29 cellular contexts compared by ENCODE assay signal in genomic region chr19:49343127-49343526, GRCh38. TPM values are rescaled to one million over a fixed set of nuclear protein-coding genes. Genes with fewer than 3 reads are reported as not detected.
A peak's percentile ranks its signal among the peaks of the same experiment; 100 is the strongest.
DNase-seq lines count a peak whose midpoint lies in the region; ATAC-seq and TF ChIP-seq lines count a peak whose summit lies in the region.
"Had no signal": no experiment of that assay in that cellular context is flagged by ENCODE, and none has a peak within 500 bp of the region (broad histone marks: within the 10 kb centered on the region; RNA-seq: fewer than 3 reads in every experiment).

No MANE protein-coding gene starts in this region.

- H3K9me3 ChIP-seq in OCI-LY3 (ENCODE audit: insufficient read depth, low read length) (no peaks in the 10 kb centered on the region), left lung (no peaks in the 10 kb centered on the region), transverse colon (no peaks in the 10 kb centered on the region), gastroesophageal sphincter (no peaks in the 10 kb centered on the region)
- H3K9me3 ChIP-seq: BE2C had no signal

- H3K27ac ChIP-seq in OCI-LY3 (ENCODE audit: low read length) (peak overlapping the region; percentile 42), left lung (no peak overlapping the region), transverse colon (no peak overlapping the region), gastroesophageal sphincter (no peak overlapping the region)
- H3K27ac ChIP-seq: cardiac muscle cell, dorsolateral prefrontal cortex, hepatocyte, skin epidermis had no signal

- TF ChIP-seq POLR2A in transverse colon (IDR thresholded peaks at IDR 0.05) (no peak), gastroesophageal sphincter (IDR thresholded peaks at IDR 0.05) (no peak)

- peak; percentile 14 for DNase-seq in activated effector memory CD4-positive, alpha-beta T cell treated with anti-CD3 and anti-CD28 coated beads, Interleukin-2, amount 50 U/mL, for 16 hours
- DNase-seq in activated effector memory CD4-positive, alpha-beta T cell treated with Interleukin-2 at 50 U/mL for 16 hours = no peak
- DNase-seq in left lung (peak; percentile 19 to 42), transverse colon (peak; percentile 4), KG1 (lab: John Stamatoyannopoulos, UW) (no peak), DMS53 treated with DMSO at 0.1 percent for 48 hours (lab: John Stamatoyannopoulos, UW; ENCODE audit: unreplicated experiment) (no peak)
- DNase-seq: activated CD4-positive, alpha-beta memory T cell treated with anti-CD3 and anti-CD28 coated beads for 36 hours; activated T-cell treated with anti-CD3 and anti-CD28 coated beads for 4 hours; BE2C; Calu3; left ventricle myocardium superior; NCI-H1694 treated with DMSO at 0.1 percent for 48 hours; stimulated activated CD4-positive, alpha-beta T cell treated with anti-CD3 and anti-CD28 coated beads, Interleukin-2, amount 100 ng/mL, for 48 hours; stimulated activated naive CD4-positive, alpha-beta T cell; T-helper 9 cell had no signal

- no peak for TF ChIP-seq EP300 in transverse colon (IDR thresholded peaks at IDR 0.05; ENCODE audit: low read depth)
- no peak for TF ChIP-seq EP300 in gastroesophageal sphincter (IDR thresholded peaks at IDR 0.05)

- in situ Hi-C loops in transverse colon (cut with MboI; ENCODE audit: low pct_ligation_motif_present in 1 of 4, low pct_unique_long_range_greater_than_20kb in 1 of 4, low sequenced_read_pairs in 3 of 4) = no loop called here

- intact Hi-C loops in left lung (cut with DNase I) (no loop called here), transverse colon (cut with DNase I; ENCODE audit: low total_unique reads) (no loop called here)

- peaks cover 36% of the 10 kb centered on the region for H3K36me3 ChIP-seq in OCI-LY3 (replicated peaks; ENCODE audit: low read depth, low read length)
- H3K36me3 ChIP-seq in left lung = peaks cover 0 to 94% of the 10 kb centered on the region in 2 donors
- H3K36me3 ChIP-seq in transverse colon = peaks cover 0 to 4% (median 0%) of the 10 kb centered on the region in 4 donors
- peaks cover 0 to 75% of the 10 kb centered on the region in 2 donors for H3K36me3 ChIP-seq in gastroesophageal sphincter
- H3K36me3 ChIP-seq: BE2C had no signal

- no peak overlapping the region for H2AFZ ChIP-seq in OCI-LY3 (ENCODE audit: low read depth, low read length)
- H2AFZ ChIP-seq: hepatocyte had no signal

- peaks cover 33% of the 10 kb centered on the region for H4K20me1 ChIP-seq in OCI-LY3 (ENCODE audit: insufficient read depth, low read length)

- H3K4me2 ChIP-seq in OCI-LY3 (ENCODE audit: low read length) = peak overlapping the region; percentile 24
- H3K4me2 ChIP-seq: hepatocyte had no signal

- TF ChIP-seq CTCF in OCI-LY3 (IDR thresholded peaks at IDR 0.05; ENCODE audit: low read depth, low read length) (no peak), left lung (IDR thresholded peaks at IDR 0.05) (no peak), transverse colon (IDR thresholded peaks at IDR 0.05) (no peak), gastroesophageal sphincter (IDR thresholded peaks at IDR 0.05) (no peak)

- H3K27me3 ChIP-seq in OCI-LY3 (ENCODE audit: low read depth, low read length) (no peaks in the 10 kb centered on the region), left lung (no peaks in the 10 kb centered on the region), transverse colon (no peaks in the 10 kb centered on the region), gastroesophageal sphincter (no peaks in the 10 kb centered on the region)
- H3K27me3 ChIP-seq: BE2C, cardiac muscle cell, hepatocyte had no signal

- H3K4me1 ChIP-seq in OCI-LY3 (ENCODE audit: low read length) (peaks cover 58% of the 10 kb centered on the region), left lung (peaks cover 6 to 26% of the 10 kb centered on the region in 2 donors), transverse colon (peaks cover 7 to 28% (median 24%) of the 10 kb centered on the region in 4 donors), gastroesophageal sphincter (peaks cover 0 to 31% (median 20%) of the 10 kb centered on the region in 3 donors)
- H3K4me1 ChIP-seq: BE2C had no signal

- no peak overlapping the region for H3K9ac ChIP-seq in OCI-LY3 (ENCODE audit: low read length)

- 80% methylated on average over 7 of the region's 7 CpGs; no CpG with 5 or more reads in 1 of the 2 donors for WGBS in transverse colon (ENCODE audit: low coverage in 1 of 2), 2 donors
- WGBS in gastroesophageal sphincter (ENCODE audit: low coverage in 1 of 2), 2 donors = 91% methylated on average over 4 of the region's 7 CpGs; no CpG with 5 or more reads in 1 of the 2 donors

- ATAC-seq in left lung = no peak
- no peak for ATAC-seq in gastroesophageal sphincter
- ATAC-seq: HCT116, K562, left ventricle myocardium superior, WTC11 had no signal

- H3K4me3 ChIP-seq in OCI-LY3 (ENCODE audit: low read length) (no peak overlapping the region), left lung (no peak overlapping the region), transverse colon (no peak overlapping the region), gastroesophageal sphincter (no peak overlapping the region)
- H3K4me3 ChIP-seq: cardiac muscle cell, dorsolateral prefrontal cortex, hepatocyte, K562, skin epidermis had no signal

- peaks cover 6% of the 10 kb centered on the region for H3K79me2 ChIP-seq in OCI-LY3 (ENCODE audit: low read length)
- H3K79me2 ChIP-seq: hepatocyte had no signal

RNA-seq across cellular contexts. Expression of gene CD37, which starts 7.9 kb away (rescaled TPM):
- 10 to 100 TPM; 59.0 to 83.2 TPM for total RNA-seq in left lung
- total RNA-seq in transverse colon = 10 to 100 TPM in 3 of 4 donors, 1 to 10 TPM in 1; 8.5 to 24.0 (median 13.3) TPM
- total RNA-seq in gastroesophageal sphincter = 10 to 100 TPM in 2 of 4 donors, 1 to 10 TPM in 2; 4.9 to 18.9 (median 9.3) TPM
- total RNA-seq: A172, Calu3, cardiac muscle cell, epithelial cell of proximal tubule, fibroblast of villous mesenchyme, pulmonary artery endothelial cell had no signal

RNA-seq across cellular contexts. Expression of gene SLC6A16, which starts 18.1 kb away (rescaled TPM):
- total RNA-seq in left lung (1 to 10 TPM in 1 of 2 donors, under 1 TPM in 1; 0.52 to 1.0 TPM), transverse colon (under 1 TPM in 3 of 4 donors, not detected in 1; 0.40 to 0.75 (median 0.48) TPM), gastroesophageal sphincter (1 to 10 TPM; 1.9 to 3.7 (median 2.5) TPM)
- total RNA-seq: A172, Calu3, fibroblast of villous mesenchyme had no signal

RNA-seq across cellular contexts. Expression of gene TEAD2, which starts 19.1 kb away (rescaled TPM):
- total RNA-seq in left lung (10 to 100 TPM; 36.3 to 50.5 TPM), transverse colon (10 to 100 TPM in 3 of 4 donors, 1 to 10 TPM in 1; 5.6 to 20.3 (median 10.9) TPM), gastroesophageal sphincter (10 to 100 TPM; 47.5 to 73.1 (median 51.1) TPM)
- total RNA-seq: activated CD4-positive, alpha-beta memory T cell treated with anti-CD3 and anti-CD28 coated beads for 36 hours had no signal

RNA-seq across cellular contexts. Expression of gene DKKL1, which starts 20.6 kb away (rescaled TPM):
- total RNA-seq in left lung (1 to 10 TPM in 1 of 2 donors, not detected in 1; 1.0 TPM), transverse colon (1 to 10 TPM in 1 of 4 donors, not detected in 3; 2.2 TPM), gastroesophageal sphincter (not detected)
- total RNA-seq: activated CD4-positive, alpha-beta memory T cell treated with anti-CD3 and anti-CD28 coated beads for 36 hours; Calu3; epithelial cell of proximal tubule; fibroblast of villous mesenchyme; left ventricle myocardium superior; mononuclear cell; pulmonary artery endothelial cell had no signal

RNA-seq across cellular contexts. Expression of gene KASH5, which starts 44.9 kb away (rescaled TPM):
- total RNA-seq in left lung (1 to 10 TPM in 1 of 2 donors, under 1 TPM in 1; 0.84 to 3.6 TPM), transverse colon (not detected), gastroesophageal sphincter (not detected)
- total RNA-seq: A172, Calu3, fibroblast of villous mesenchyme, hepatocyte, left ventricle myocardium superior, mononuclear cell, pulmonary artery endothelial cell had no signal

Comparison
In these comparisons a context has a peak if more than half of its experiments do, and no peak if none do; other contexts are left out.
1. DNase-seq: peak in activated effector memory CD4-positive, alpha-beta T cell treated with anti-CD3 and anti-CD28 coated beads, Interleukin-2, amount 50 U/mL, for 16 hours (single experiment), left lung (2 of 2) and transverse colon (single experiment); none in activated effector memory CD4-positive, alpha-beta T cell treated with Interleukin-2 at 50 U/mL for 16 hours (single experiment), KG1 (single experiment) and DMS53 treated with DMSO at 0.1 percent for 48 hours (single experiment).